In the genomic region with DNA sequence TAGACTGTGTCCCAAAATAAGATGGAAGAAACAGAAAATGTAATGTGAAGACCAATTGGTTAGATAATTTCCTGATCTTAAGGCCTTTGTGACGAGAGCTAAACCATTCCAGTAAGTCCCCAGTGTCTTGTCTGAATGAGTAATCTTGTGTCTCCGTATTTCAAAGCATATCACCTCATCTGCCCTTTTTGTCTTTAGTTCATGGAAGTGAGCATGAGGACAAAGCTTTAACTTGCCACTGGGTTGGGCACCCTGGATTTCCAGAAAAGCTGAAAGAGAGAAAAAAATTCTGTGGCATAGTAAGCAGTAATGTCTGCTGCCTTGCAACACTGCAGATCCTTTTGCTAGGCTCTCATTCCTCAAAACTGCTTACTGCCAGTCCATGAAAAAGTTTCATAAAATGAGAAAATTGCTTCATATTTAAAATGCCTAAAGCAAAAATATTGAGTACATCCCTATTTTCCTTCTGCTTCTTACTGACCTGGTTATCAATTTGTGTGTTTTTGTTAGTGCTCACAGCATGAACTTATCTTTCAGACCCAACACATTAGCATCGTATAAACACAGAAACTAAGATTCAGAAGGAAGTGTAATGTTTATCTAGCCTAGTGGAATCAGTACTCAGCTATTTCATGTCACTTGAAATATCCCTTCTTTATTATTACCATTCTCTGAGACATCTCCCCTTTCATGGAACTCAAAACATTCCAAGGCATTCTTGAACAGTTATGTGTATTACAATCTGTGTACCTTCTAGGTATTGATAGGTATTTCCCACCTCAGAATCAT, we compare ENCODE assay signal across 21 cellular contexts. TPM values are rescaled to one million over a fixed set of nuclear protein-coding genes. Genes with fewer than 3 reads are reported as not detected.
DNase-seq lines count a peak whose midpoint lies in the region; ATAC-seq, FAIRE-seq and TF ChIP-seq lines count a peak whose summit lies in the region.
"Had no signal": no experiment of that assay in that cellular context is flagged by ENCODE, and none has a peak within 500 bp of the region (broad histone marks: within the 10 kb centered on the region; RNA-seq: fewer than 3 reads in every experiment).

No MANE protein-coding gene starts in this region.

- H3K18ac ChIP-seq in H1 (ENCODE audit: extremely low read depth, low read length), result no peak overlapping the region

- no peak overlapping the region for H2BK12ac ChIP-seq in H1 (ENCODE audit: low read depth, low read length)

- H2BK15ac ChIP-seq in H1 (ENCODE audit: low read length), result no peak overlapping the region

- H3K4me3 ChIP-seq in AG04449 (ENCODE audit: low read depth, low read length) (0 out of 2 replicates have a peak overlapping the region, but pooled peaks have one; percentile 7), H1 (ENCODE audit: extremely low read depth in 1 of 4, insufficient read depth in 2 of 4, low read depth in 3 of 4, low read length in 4 of 4) (no peak overlapping the region)
- H3K4me3 ChIP-seq: left ventricle myocardium inferior had no signal

- H2AFZ ChIP-seq in H1 (ENCODE audit: low read length), result peak overlapping the region; percentile 76; the same call in 1 of the 2 replicates

- H4K8ac ChIP-seq in H1 (ENCODE audit: extremely low read depth, insufficient read depth, low read length), result no peak overlapping the region

- WGBS in H1 (ENCODE audit: extremely low coverage in 1 of 2, insufficient coverage in 1 of 2, insufficient read length in 1 of 2, insufficient replicate concordance in 2 of 2, low coverage in 1 of 2, low lambda C conversion rate in 2 of 2, missing lambda C conversion rate in 1 of 2), 2 experiments, result 92% methylated on average over 3 of the region's 3 CpGs; no CpG with 5 or more reads in 1 of the 2 experiments

- H3K36me3 ChIP-seq in H1 (ENCODE audit: control insufficient read depth in 2 of 4, insufficient read depth in 4 of 4, low read length in 3 of 4), result no peaks in the 10 kb centered on the region
- H3K36me3 ChIP-seq: left ventricle myocardium inferior had no signal

- H4K20me1 ChIP-seq in H1 (replicated peaks in 1 of 2; ENCODE audit: control insufficient read depth in 1 of 2, insufficient read depth in 2 of 2, low read length in 2 of 2), result no peaks in the 10 kb centered on the region

- no peak overlapping the region for H3K4ac ChIP-seq in H1 (replicated peaks; ENCODE audit: insufficient read length, low read depth, low read length)

- no peak for ATAC-seq in GM21825 (IDR thresholded peaks at IDR 0.05; ENCODE audit: unreplicated experiment)
- ATAC-seq: stimulated activated naive CD8-positive, alpha-beta T cell treated with anti-CD3 and anti-CD28 coated beads, Interleukin-15, Interleukin-2, amounts not matched to agents 100 U/mL and 50 U/mL, for 24 hours had no signal

- no peak for TF ChIP-seq POLR2A in H1 (IDR thresholded peaks at IDR 0.05; ENCODE audit: control extremely low read depth in 1 of 2, low read depth in 2 of 2, low read length in 2 of 2)

- no peak overlapping the region for H3K56ac ChIP-seq in H1 (replicated peaks; ENCODE audit: insufficient read length, low read depth, low read length)

- CTCF ChIA-PET in AG04449 (lab: Yijun Ruan, JAX), result interaction anchor here (0.9 to 1.2 kb wide), 2 partner anchors 15 to 54 kb away, joined by 3 to 4 read pairs; no protein-coding TSS in a partner anchor
- CTCF ChIA-PET in H1 (lab: Charles Lee; ENCODE audit: partially characterized antibody), result interaction anchor here (0.6 to 1.6 kb wide), 6 partner anchors 9 to 54 kb away, joined by 3 to 5 read pairs (median 4); no protein-coding TSS in a partner anchor

- no peaks in the 10 kb centered on the region for H3K23me2 ChIP-seq in H1 (ENCODE audit: low read depth, low read length)

- H3K14ac ChIP-seq in H1 (ENCODE audit: insufficient read length), result no peak overlapping the region

- POLR2A ChIA-PET in AG04449 (lab: Yijun Ruan, JAX), result no interaction called here
- POLR2A ChIA-PET in H1 (lab: Charles Lee; ENCODE audit: partially characterized antibody), result no interaction called here

- H3K9me3 ChIP-seq in H1 (ENCODE audit: insufficient read depth in 2 of 2, low read depth in 1 of 2, low read length in 1 of 2), result no peaks in the 10 kb centered on the region
- H3K9me3 ChIP-seq: left ventricle myocardium inferior had no signal

- TF ChIP-seq CTCF in AG04449 (IDR thresholded peaks at IDR 0.05; ENCODE audit: insufficient read depth, low read length, missing control alignments) (no peak), H1 (IDR thresholded peaks at IDR 0.05; ENCODE audit: control extremely low read depth in 1 of 3, insufficient read depth in 1 of 3, low read depth in 1 of 3, low read length in 3 of 3) (no peak)

- no peak overlapping the region for H4K5ac ChIP-seq in H1 (ENCODE audit: insufficient read length, low read depth, low read length)

- H3K27me3 ChIP-seq in H1 (replicated peaks in 1 of 4; ENCODE audit: control insufficient read depth in 3 of 4, extremely low read depth in 1 of 4, insufficient read depth in 3 of 4, low read length in 3 of 4), result no peaks in the 10 kb centered on the region

- no peak overlapping the region for H2BK20ac ChIP-seq in H1 (ENCODE audit: low read length)

- H4K91ac ChIP-seq in H1 (replicated peaks; ENCODE audit: insufficient read length, low read length), result no peak overlapping the region

- no peak overlapping the region for H3K27ac ChIP-seq in H1 (ENCODE audit: low read depth, low read length)
- H3K27ac ChIP-seq: left ventricle myocardium inferior had no signal

- no peaks in the 10 kb centered on the region for H3K79me1 ChIP-seq in H1 (ENCODE audit: low read depth, low read length)

- no peak overlapping the region for H2BK120ac ChIP-seq in H1 (replicated peaks; ENCODE audit: low read depth, low read length)

- no peak overlapping the region for H2BK5ac ChIP-seq in H1 (ENCODE audit: low read depth, low read length)

- H3K79me2 ChIP-seq in H1 (ENCODE audit: control insufficient read depth in 1 of 2, insufficient read depth in 2 of 2, low read length in 2 of 2), result no peaks in the 10 kb centered on the region

- H3K9ac ChIP-seq in H1 (replicated peaks in 1 of 4; ENCODE audit: extremely low read depth in 1 of 4, low read depth in 3 of 4, low read length in 3 of 4), result no peak overlapping the region

- DNase-seq in AG04449 (ENCODE audit: low read depth, low spot score) (no peak), NCI-H226 (peak; percentile 9), H1 (ENCODE audit: low read depth in 1 of 2, low spot score in 2 of 2) (no peak), myocyte (ENCODE audit: low read depth) (peak; percentile 12), NCI-H2196 treated with DMSO at 0.1 percent for 48 hours (lab: John Stamatoyannopoulos, UW; ENCODE audit: unreplicated experiment) (no peak), GM19240 (ENCODE audit: insufficient read length, low spot score) (no peak), NCI-H187 treated with DMSO at 0.1 percent for 48 hours (lab: John Stamatoyannopoulos, UW) (no peak)
- DNase-seq: activated CD4-positive, CD25-positive, alpha-beta regulatory T cell; anterior cingulate cortex; CD4-positive, CD25-positive, alpha-beta regulatory T cell; DMS79 treated with DMSO at 0.1 percent for 48 hours; KG1; left ventricle myocardium inferior; NCI-H1105 treated with DMSO at 0.1 percent for 48 hours; NCI-H2171; stimulated activated naive CD8-positive, alpha-beta T cell treated with anti-CD3 and anti-CD28 coated beads, Interleukin-15, Interleukin-2, amounts not matched to agents 100 U/mL and 50 U/mL, for 24 hours had no signal

- TF ChIP-seq EP300 in H1 (IDR thresholded peaks at IDR 0.05; ENCODE audit: borderline replicate concordance in 1 of 2, low read depth in 2 of 2, low read length in 2 of 2), result no peak

- TF ChIP-seq RAD21 in H1 (IDR thresholded peaks at IDR 0.05 in 1 of 2, conservative IDR thresholded peaks at IDR 0.05 in 1 of 2; ENCODE audit: low read depth in 2 of 2, low read length in 2 of 2), result no peak

- H2AK5ac ChIP-seq in H1 (ENCODE audit: low read depth, low read length), result no peak overlapping the region

- no peak overlapping the region for H3K4me2 ChIP-seq in H1 (ENCODE audit: insufficient read depth in 1 of 2, low read depth in 2 of 2, low read length in 2 of 2)

- H3K23ac ChIP-seq in H1 (ENCODE audit: insufficient read length), result no peak overlapping the region

- FAIRE-seq in H1 (lab: Jason Lieb, UNC), result no peak
- FAIRE-seq: A204.1 had no signal

- peaks cover 0 to 5% (median 4%) of the 10 kb centered on the region in 4 experiments; a peak in 4 of 7 replicates for H3K4me1 ChIP-seq in H1 (replicated peaks in 1 of 4; ENCODE audit: control insufficient read depth in 3 of 4, insufficient read depth in 4 of 4, low read length in 3 of 4)

TF ChIP-seq in H1, 55 proteins besides CTCF, POLR2A, EP300 and RAD21 (continues in another document):
- TF ChIP-seq TCF12 (IDR thresholded peaks at IDR 0.05; ENCODE audit: low read depth, low read length) (no peak), JUND (IDR thresholded peaks at IDR 0.05; ENCODE audit: low read length) (no peak)

RNA-seq across cellular contexts. Expression of gene CASP12, which starts 5.3 kb away (rescaled TPM):
- not detected in 2 replicates for total RNA-seq in H1 (2021; fragmentation: NEBNext Ultra II Directional; extraction: Animal tissue kit (Norgen Biotek cat#: 25700))
- polyA plus RNA-seq in H1 (2011; rRNA removed), result not detected in 2 replicates
- not detected for polyA plus RNA-seq in H1 (2011; cell fraction: cytosol; rRNA removed)
- not detected for polyA plus RNA-seq in H1 (2011; cell fraction: nucleus; rRNA removed)
- polyA plus RNA-seq in H1 (2012, experiment 1 of 2), result not detected in 4 replicates
- polyA plus RNA-seq in H1 (2012, experiment 2 of 2), result not detected
- not detected for polyA plus RNA-seq in H1 (2013, experiment 1 of 2)
- 0.06 TPM for polyA plus RNA-seq in H1 (2013, experiment 2 of 2)
- not detected in 2 replicates for polyA minus RNA-seq in H1 (2011; rRNA and poly(A)+ RNA removed)
- not detected for polyA minus RNA-seq in H1 (2011; cell fraction: cytosol; rRNA and poly(A)+ RNA removed)
- not detected for polyA minus RNA-seq in H1 (2011; cell fraction: nucleus; rRNA and poly(A)+ RNA removed)
- not detected in 2 replicates for total RNA-seq in myocyte
- 0.09 TPM for polyA plus RNA-seq in myocyte (2012)
- total RNA-seq: activated CD8-positive, alpha-beta memory T cell treated with anti-CD3 and anti-CD28 coated beads for 36 hours; left ventricle myocardium inferior; progenitor cell of endocrine pancreas; T-helper 2 cell treated with Interferon-gamma antibody and Interleukin-4, amounts not matched to agents 100 ng/mL and 5 ng/mL, for 36 hours had no signal

Comparison
In these comparisons a context has a peak if more than half of its experiments do, and no peak if none do; other contexts are left out.
1. DNase-seq: peak in NCI-H226 (single experiment) and myocyte (single experiment); none in AG04449 (single experiment), H1 (0 of 2), NCI-H2196 treated with DMSO at 0.1 percent for 48 hours (single experiment), GM19240 (single experiment) and NCI-H187 treated with DMSO at 0.1 percent for 48 hours (single experiment).